23 cellular contexts compared by ENCODE assay signal in the genomic region with DNA sequence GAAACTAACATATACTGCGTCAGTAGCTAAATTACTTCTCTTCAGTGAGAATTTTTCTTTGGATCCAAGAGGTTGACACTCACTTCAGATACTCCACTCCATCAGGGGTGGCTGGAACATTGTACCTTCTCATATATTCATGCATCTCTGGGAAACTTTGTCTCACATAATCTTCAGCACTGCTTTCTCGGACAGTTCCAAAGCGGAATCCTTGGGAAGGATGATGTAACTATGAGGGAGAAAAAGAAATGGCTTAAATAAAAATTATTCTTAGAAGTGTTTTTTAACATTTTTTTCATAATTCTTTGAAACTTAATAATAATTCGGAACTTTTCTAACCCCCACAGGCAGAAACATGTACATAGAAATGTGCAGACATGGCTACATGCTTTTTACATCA. TPM values are rescaled to one million over a fixed set of nuclear protein-coding genes. Genes with fewer than 3 reads are reported as not detected.
DNase-seq lines count a peak whose midpoint lies in the region; ATAC-seq and TF ChIP-seq lines count a peak whose summit lies in the region.
"Had no signal": no experiment of that assay in that cellular context is flagged by ENCODE, and none has a peak within 500 bp of the region (broad histone marks: within the 10 kb centered on the region; RNA-seq: fewer than 3 reads in every experiment).

No MANE protein-coding gene starts in this region.

- H3K79me1 ChIP-seq in IMR-90 (ENCODE audit: low read depth in 1 of 2, low read length in 2 of 2), result no peaks in the 10 kb centered on the region

- in situ Hi-C loops in Caki2 (cut with HindIII; ENCODE audit: low pct_unique_long_range_greater_than_20kb, low sequenced_read_pairs), result no loop called here
- in situ Hi-C loops in IMR-90 (cut with MboI; ENCODE audit: low sequenced_read_pairs), result no loop called here
- in situ Hi-C loops in astrocyte of the spinal cord (cut with HindIII; ENCODE audit: low sequenced_read_pairs), result no loop called here

- H3K27me3 Mint-ChIP-seq in activated CD8-positive, alpha-beta T cell treated with anti-CD3 and anti-CD28 coated beads, Interleukin-2, amount 10 ng/mL, durations not matched to agents 7 days and 5 days (ENCODE audit: low read depth), result no peaks in the 10 kb centered on the region
- H3K27me3 Mint-ChIP-seq: activated B cell treated with CpG ODN at 0.5 μM for 24 hours; activated CD8-positive, alpha-beta T cell treated with anti-CD3 and anti-CD28 coated beads for 36 hours; activated naive CD8-positive, alpha-beta T cell treated with anti-CD3 and anti-CD28 coated beads, Interleukin-2, amount 10 ng/mL, durations not matched to agents 7 days and 5 days had no signal

- no peak overlapping the region for H4K8ac ChIP-seq in IMR-90 (ENCODE audit: low read depth in 2 of 2, low read length in 2 of 2)

- H4K20me1 ChIP-seq in IMR-90 (ENCODE audit: insufficient read depth, low read length) (no peaks in the 10 kb centered on the region), hepatocyte (ENCODE audit: insufficient read depth, poor library complexity, severe bottlenecking) (no peaks in the 10 kb centered on the region), MM.1S (ENCODE audit: insufficient read depth, low read length) (no peaks in the 10 kb centered on the region)

- no peak for TF ChIP-seq CTCF in IMR-90 (conservative IDR thresholded peaks at IDR 0.05; ENCODE audit: low read depth, low read length)
- no peak for TF ChIP-seq CTCF in astrocyte of the spinal cord (IDR thresholded peaks at IDR 0.05; ENCODE audit: low read depth, low read length)
- no peak for TF ChIP-seq CTCF in hepatocyte (IDR thresholded peaks at IDR 0.05; ENCODE audit: poor library complexity)
- no peak for TF ChIP-seq CTCF in MM.1S (IDR thresholded peaks at IDR 0.05; ENCODE audit: low read length)

- dilution Hi-C loops in IMR-90 (cut with HindIII; ENCODE audit: low sequenced_read_pairs, unreplicated experiment), result no loop called here

- POLR2A ChIA-PET in IMR-90 (lab: Charles Lee; ENCODE audit: unreplicated experiment), result no interaction called here
- POLR2A ChIA-PET in activated CD8-positive, alpha-beta T cell treated with anti-CD3 and anti-CD28 coated beads, Interleukin-2, amount 10 ng/mL, durations not matched to agents 7 days and 5 days (lab: Charles Lee), result no interaction called here

- H2AFZ ChIP-seq in IMR-90 (replicated peaks; ENCODE audit: low read length, poor library complexity), result no peak overlapping the region
- no peak overlapping the region for H2AFZ ChIP-seq in hepatocyte
- no peak overlapping the region for H2AFZ ChIP-seq in MM.1S (ENCODE audit: low read length)

- CTCF ChIA-PET in IMR-90 (lab: Yijun Ruan, JAX), result no interaction called here
- CTCF ChIA-PET in activated CD8-positive, alpha-beta T cell treated with anti-CD3 and anti-CD28 coated beads, Interleukin-2, amount 10 ng/mL, durations not matched to agents 7 days and 5 days (lab: Charles Lee), result no interaction called here

- H2AK9ac ChIP-seq in IMR-90 (replicated peaks; ENCODE audit: low read depth, low read length, poor library complexity), result no peak overlapping the region

- no peak overlapping the region for H3K27ac ChIP-seq in IMR-90 (ENCODE audit: insufficient read depth, low read length)
- no peak overlapping the region for H3K27ac ChIP-seq in hepatocyte
- H3K27ac ChIP-seq in MM.1S (ENCODE audit: low read length), result no peak overlapping the region
- H3K27ac ChIP-seq: left ventricle myocardium inferior, pancreas, skin epidermis had no signal

- no peak overlapping the region for H2BK5ac ChIP-seq in IMR-90 (ENCODE audit: low read depth, low read length, poor library complexity, severe bottlenecking)

- H3K27ac Mint-ChIP-seq in activated CD8-positive, alpha-beta T cell treated with anti-CD3 and anti-CD28 coated beads, Interleukin-2, amount 10 ng/mL, durations not matched to agents 7 days and 5 days, result no peak overlapping the region
- H3K27ac Mint-ChIP-seq: activated B cell treated with CpG ODN at 0.5 μM for 24 hours; activated CD8-positive, alpha-beta T cell treated with anti-CD3 and anti-CD28 coated beads for 36 hours; activated naive CD8-positive, alpha-beta T cell treated with anti-CD3 and anti-CD28 coated beads, Interleukin-2, amount 10 ng/mL, durations not matched to agents 7 days and 5 days; activated T-cell treated with anti-CD3 and anti-CD28 coated beads, Interleukin-2, amount 50 U/mL, for 72 hours had no signal

- H3K4ac ChIP-seq in IMR-90 (ENCODE audit: low read depth, low read length), result no peak overlapping the region

- no peaks in the 10 kb centered on the region for H3F3A ChIP-seq in MM.1S (ENCODE audit: insufficient read depth, low read length)

- H3K9ac ChIP-seq in IMR-90 (ENCODE audit: low read depth, low read length), result no peak overlapping the region
- no peak overlapping the region for H3K9ac ChIP-seq in MM.1S (ENCODE audit: low read length)

- H3K36me3 Mint-ChIP-seq in activated CD8-positive, alpha-beta T cell treated with anti-CD3 and anti-CD28 coated beads, Interleukin-2, amount 10 ng/mL, durations not matched to agents 7 days and 5 days (ENCODE audit: low read depth), result no peaks in the 10 kb centered on the region
- H3K36me3 Mint-ChIP-seq: activated naive CD8-positive, alpha-beta T cell treated with anti-CD3 and anti-CD28 coated beads, Interleukin-2, amount 10 ng/mL, durations not matched to agents 7 days and 5 days had no signal

- H3K27me3 ChIP-seq in IMR-90 (ENCODE audit: control insufficient read depth, insufficient read depth, low read length) (no peaks in the 10 kb centered on the region), hepatocyte (no peaks in the 10 kb centered on the region), MM.1S (replicated peaks; ENCODE audit: insufficient read depth, low read length) (no peaks in the 10 kb centered on the region)
- H3K27me3 ChIP-seq: pancreas had no signal

- H4K5ac ChIP-seq in IMR-90 (ENCODE audit: low read depth, low read length), result no peak overlapping the region

- H2BK20ac ChIP-seq in IMR-90 (ENCODE audit: low read depth, low read length), result no peak overlapping the region

- H3K56ac ChIP-seq in IMR-90 (ENCODE audit: extremely low read depth, insufficient read depth, low read length), result no peak overlapping the region

- BruUV-seq in IMR-90 (replicated peaks; lab: Mats Ljungman, UMichigan), result no TSS peak

- no peak overlapping the region for H3K23ac ChIP-seq in IMR-90 (ENCODE audit: low read depth, low read length)

- no peak for TF ChIP-seq RAD21 in IMR-90 (IDR thresholded peaks at IDR 0.05; ENCODE audit: low read length)

- no peak overlapping the region for H3K4me3 Mint-ChIP-seq in activated CD8-positive, alpha-beta T cell treated with anti-CD3 and anti-CD28 coated beads, Interleukin-2, amount 10 ng/mL, durations not matched to agents 7 days and 5 days
- H3K4me3 Mint-ChIP-seq: activated B cell treated with CpG ODN at 0.5 μM for 24 hours; activated CD8-positive, alpha-beta T cell treated with anti-CD3 and anti-CD28 coated beads for 36 hours; activated naive CD8-positive, alpha-beta T cell treated with anti-CD3 and anti-CD28 coated beads, Interleukin-2, amount 10 ng/mL, durations not matched to agents 7 days and 5 days; activated T-cell treated with anti-CD3 and anti-CD28 coated beads, Interleukin-2, amount 50 U/mL, for 72 hours had no signal

- no peak for TF ChIP-seq POLR2A in IMR-90 (IDR thresholded peaks at IDR 0.05; ENCODE audit: low read depth, low read length)

- no peak overlapping the region for H3K18ac ChIP-seq in IMR-90 (ENCODE audit: low read depth, low read length)

- H2BK15ac ChIP-seq in IMR-90 (ENCODE audit: low read depth, low read length), result no peak overlapping the region

- H3K79me2 ChIP-seq in hepatocyte (no peaks in the 10 kb centered on the region), MM.1S (ENCODE audit: low read length) (no peaks in the 10 kb centered on the region)

- no peak overlapping the region for H3K14ac ChIP-seq in IMR-90 (replicated peaks; ENCODE audit: low read depth, low read length)

- 83% methylated on average over 1 of the region's 4 CpGs; no CpG with 5 or more reads in 1 of the 2 experiments for WGBS in IMR-90 (ENCODE audit: extremely low coverage in 2 of 2, insufficient read length in 1 of 2), 2 experiments
- WGBS in hepatocyte (ENCODE audit: low lambda C conversion rate, missing lambda C conversion rate), result 72% methylated on average over 4 of the region's 4 CpGs

- ATAC-seq in IMR-90 (ENCODE audit: low read depth), result no peak
- no peak for ATAC-seq in activated CD8-positive, alpha-beta T cell treated with anti-CD3 and anti-CD28 coated beads, Interleukin-2, amount 10 ng/mL, durations not matched to agents 7 days and 5 days
- ATAC-seq: activated CD8-positive, alpha-beta T cell treated with anti-CD3 and anti-CD28 coated beads for 36 hours; activated T-cell treated with anti-CD3 and anti-CD28 coated beads, Interleukin-2, amount 50 U/mL, for 72 hours; pancreas had no signal

- H3K9me3 ChIP-seq in IMR-90 (ENCODE audit: control insufficient read depth, insufficient read depth, low read length), result no peaks in the 10 kb centered on the region
- H3K9me3 ChIP-seq in hepatocyte (ENCODE audit: low read depth), result no peaks in the 10 kb centered on the region
- no peaks in the 10 kb centered on the region for H3K9me3 ChIP-seq in MM.1S (replicated peaks; ENCODE audit: insufficient read depth, low read length)
- H3K9me3 ChIP-seq: Caco-2, left ventricle myocardium inferior, pancreas had no signal

- H3K36me3 ChIP-seq in IMR-90 (ENCODE audit: control insufficient read depth, insufficient read depth, low read length), result no peaks in the 10 kb centered on the region
- H3K36me3 ChIP-seq in hepatocyte (replicated peaks; ENCODE audit: insufficient read depth, low read depth), result no peaks in the 10 kb centered on the region
- no peaks in the 10 kb centered on the region for H3K36me3 ChIP-seq in MM.1S (replicated peaks; ENCODE audit: insufficient read depth, low read length)
- H3K36me3 ChIP-seq: left ventricle myocardium inferior, pancreas had no signal

- peaks cover 7% of the 10 kb centered on the region for H3K4me1 Mint-ChIP-seq in activated CD8-positive, alpha-beta T cell treated with anti-CD3 and anti-CD28 coated beads, Interleukin-2, amount 10 ng/mL, durations not matched to agents 7 days and 5 days (ENCODE audit: low read depth)
- H3K4me1 Mint-ChIP-seq: activated B cell treated with CpG ODN at 0.5 μM for 24 hours had no signal

- intact Hi-C loops in IMR-90 (cut with micrococcal nuclease), result no loop called here

- no peak overlapping the region for H2AK5ac ChIP-seq in IMR-90 (ENCODE audit: low read depth, low read length)

- H3K4me1 ChIP-seq in IMR-90 (ENCODE audit: control insufficient read depth, insufficient read depth, low read length) (no peaks in the 10 kb centered on the region), hepatocyte (ENCODE audit: insufficient read depth) (no peaks in the 10 kb centered on the region), MM.1S (ENCODE audit: low read length) (no peaks in the 10 kb centered on the region)
- H3K4me1 ChIP-seq: left ventricle myocardium inferior had no signal

- DNase-seq in Caki2 (ENCODE audit: low read depth) (peak; percentile 3), IMR-90 (peak; percentile 11), astrocyte of the spinal cord (ENCODE audit: low read depth, low spot score) (peak; percentile 5), hepatocyte (ENCODE audit: low spot score) (peak; percentile 32), MM.1S (no peak), inferior parietal cortex (ENCODE audit: extremely low spot score) (no peak), mucosa of gallbladder (ENCODE audit: low spot score) (no peak)
- no peak for DNase-seq in activated CD8-positive, alpha-beta T cell treated with anti-CD3 and anti-CD28 coated beads, Interleukin-2, amount 10 ng/mL, durations not matched to agents 7 days and 5 days
- DNase-seq: activated B cell treated with CpG ODN at 0.5 μM for 24 hours; activated CD8-positive, alpha-beta T cell treated with anti-CD3 and anti-CD28 coated beads for 36 hours; activated naive CD8-positive, alpha-beta T cell treated with anti-CD3 and anti-CD28 coated beads, Interleukin-2, amount 10 ng/mL, durations not matched to agents 7 days and 5 days; activated T-cell treated with anti-CD3 and anti-CD28 coated beads, Interleukin-2, amount 50 U/mL, for 72 hours; GF-D8; GOT3; KG1; left ventricle myocardium inferior; NCI-H1092 treated with DMSO at 0.1 percent for 48 hours; NCI-H2171; NCI-H774; pancreas; RPMI8226 had no signal

- H2BK120ac ChIP-seq in IMR-90 (ENCODE audit: low read depth, low read length), result no peak overlapping the region

- H3K4me3 ChIP-seq in IMR-90 (ENCODE audit: insufficient read depth, low read depth, low read length), result no peak overlapping the region
- H3K4me3 ChIP-seq in astrocyte of the spinal cord (ENCODE audit: low read depth, low read length), result no peak overlapping the region
- no peak overlapping the region for H3K4me3 ChIP-seq in hepatocyte
- no peak overlapping the region for H3K4me3 ChIP-seq in MM.1S (ENCODE audit: low read length)
- H3K4me3 ChIP-seq: left ventricle myocardium inferior, pancreas, skin epidermis had no signal

- H3K4me2 ChIP-seq in IMR-90 (ENCODE audit: low read depth, low read length) (no peak overlapping the region), hepatocyte (no peak overlapping the region), MM.1S (ENCODE audit: low read depth, low read length) (no peak overlapping the region)

- H3K9me2 ChIP-seq in hepatocyte (replicated peaks; ENCODE audit: insufficient read depth), result no peaks in the 10 kb centered on the region
- no peaks in the 10 kb centered on the region; the same call in 1 of the 2 replicates for H3K9me2 ChIP-seq in MM.1S (replicated peaks; ENCODE audit: insufficient read depth, low read length)

- H3K9me1 ChIP-seq in IMR-90 (ENCODE audit: insufficient read depth, low read length), result no peaks in the 10 kb centered on the region

- H3K9me3 Mint-ChIP-seq in activated CD8-positive, alpha-beta T cell treated with anti-CD3 and anti-CD28 coated beads, Interleukin-2, amount 10 ng/mL, durations not matched to agents 7 days and 5 days (ENCODE audit: insufficient read depth), result no peaks in the 10 kb centered on the region
- H3K9me3 Mint-ChIP-seq: activated B cell treated with CpG ODN at 0.5 μM for 24 hours; activated CD8-positive, alpha-beta T cell treated with anti-CD3 and anti-CD28 coated beads for 36 hours; activated naive CD8-positive, alpha-beta T cell treated with anti-CD3 and anti-CD28 coated beads, Interleukin-2, amount 10 ng/mL, durations not matched to agents 7 days and 5 days; activated T-cell treated with anti-CD3 and anti-CD28 coated beads, Interleukin-2, amount 50 U/mL, for 72 hours had no signal

- H4K91ac ChIP-seq in IMR-90 (ENCODE audit: insufficient read depth, low read depth, low read length), result no peak overlapping the region

RNA-seq across cellular contexts. Expression of a gene that starts 33.4 kb away (rescaled TPM):
- total RNA-seq in Caki2 (2014; rRNA removed; shearing (Covaris generic); ENCODE audit: low replicate concordance), result not detected in 2 replicates
- total RNA-seq in IMR-90 (2012; rRNA removed), result not detected in 2 replicates
- not detected in 2 replicates for polyA plus RNA-seq in IMR-90 (2012; rRNA removed)
- polyA plus RNA-seq in IMR-90 (2012; cell fraction: cytosol; rRNA removed), result not detected in 2 replicates
- polyA plus RNA-seq in IMR-90 (2012; cell fraction: nucleus; rRNA removed; ENCODE audit: low replicate concordance), result not detected in 2 replicates
- not detected in 2 replicates for total RNA-seq in hepatocyte
- polyA plus RNA-seq in hepatocyte, result not detected in 2 replicates
- total RNA-seq in activated CD8-positive, alpha-beta T cell treated with anti-CD3 and anti-CD28 coated beads, Interleukin-2, amount 10 ng/mL, durations not matched to agents 7 days and 5 days, result not detected
- total RNA-seq in mucosa of gallbladder, result not detected
- total RNA-seq: activated B cell treated with CpG ODN at 0.5 μM for 24 hours; activated CD8-positive, alpha-beta T cell treated with anti-CD3 and anti-CD28 coated beads for 36 hours; activated naive CD8-positive, alpha-beta T cell treated with anti-CD3 and anti-CD28 coated beads, Interleukin-2, amount 10 ng/mL, durations not matched to agents 7 days and 5 days; activated T-cell treated with anti-CD3 and anti-CD28 coated beads, Interleukin-2, amount 50 U/mL, for 72 hours; Caco-2; left ventricle myocardium inferior; pancreas had no signal

Comparison
In these comparisons a context has a peak if more than half of its experiments do, and no peak if none do; other contexts are left out.
1. DNase-seq: peak in Caki2 (single experiment), IMR-90 (single experiment), astrocyte of the spinal cord (single experiment) and hepatocyte (single experiment); none in MM.1S (single experiment), inferior parietal cortex (single experiment), activated CD8-positive, alpha-beta T cell treated with anti-CD3 and anti-CD28 coated beads, Interleukin-2, amount 10 ng/mL, durations not matched to agents 7 days and 5 days (single experiment) and mucosa of gallbladder (single experiment).